Comparison of ENCODE assay signal across 21 cellular contexts in genomic region chr15:54088837-54089236, GRCh38.
A peak's percentile ranks its signal among the peaks of the same experiment; 100 is the strongest.
DNase-seq lines count a peak whose midpoint lies in the region; ATAC-seq, FAIRE-seq and TF ChIP-seq lines count a peak whose summit lies in the region.
"Had no signal": no experiment of that assay in that cellular context is flagged by ENCODE, and none has a peak within 500 bp of the region (broad histone marks: within the 10 kb centered on the region; RNA-seq: fewer than 3 reads in every experiment).

No MANE protein-coding gene starts in this region.

- H3K4me3 ChIP-seq in GM12878 (no peak overlapping the region), psoas muscle (no peak overlapping the region)
- H3K4me3 ChIP-seq: A549; BLaER1 treated with 17β-estradiol and CSF1 and Interleukin-3, amounts not matched to agents 10 nM and 100 nM had no signal

- WGBS in GM12878 (ENCODE audit: insufficient coverage, insufficient replicate concordance, low lambda C conversion rate, missing lambda C conversion rate) = 4% methylated on average over 2 of the region's 2 CpGs
- WGBS in psoas muscle, 3 donors = 54 to 67% (median 55%) methylated on average over 2 of the region's 2 CpGs

- no peak overlapping the region for H3K27ac Mint-ChIP-seq in stimulated activated memory B cell treated with anti-CD40 and anti-IgM and Interleukin-4, amounts not matched to agents 10 μg/mL and 1 μg/mL and 100 μg/mL, for 72 hours
- H3K27ac Mint-ChIP-seq in nephron progenitor cell = no peak overlapping the region
- H3K27ac Mint-ChIP-seq: B cell; CD4-positive, alpha-beta T cell; CD8-positive, alpha-beta T cell had no signal

- H3K27me3 ChIP-seq in GM12878 (replicated peaks in 1 of 2; ENCODE audit: control insufficient read depth in 2 of 2, insufficient read depth in 2 of 2, low read length in 1 of 2) = no peaks in the 10 kb centered on the region
- H3K27me3 ChIP-seq in psoas muscle (ENCODE audit: insufficient read depth in 3 of 3, low read length in 2 of 3) = no peaks in the 10 kb centered on the region
- H3K27me3 ChIP-seq: BLaER1 treated with 17β-estradiol and CSF1 and Interleukin-3, amounts not matched to agents 10 nM and 100 nM had no signal

- no peaks in the 10 kb centered on the region for H3K36me3 ChIP-seq in GM12878 (ENCODE audit: control insufficient read depth in 2 of 2, insufficient read depth in 2 of 2, low read length in 1 of 2)
- no peaks in the 10 kb centered on the region for H3K36me3 ChIP-seq in psoas muscle (ENCODE audit: insufficient read depth in 1 of 2, low read depth in 1 of 2)
- H3K36me3 ChIP-seq: BLaER1 treated with 17β-estradiol and CSF1 and Interleukin-3, amounts not matched to agents 10 nM and 100 nM had no signal

- TF ChIP-seq RAD21 in GM12878 (IDR thresholded peaks at IDR 0.05; ENCODE audit: insufficient read depth, low read depth, low read length) = no peak

- POLR2A ChIA-PET in GM12878 (lab: Charles Lee) = interaction anchor here (0.6 to 2.3 kb wide), 2 partner anchors 10 to 13 kb away, joined by 3 to 9 read pairs; no protein-coding TSS in a partner anchor

- SMC1A ChIA-PET in GM12878 (lab: Charles Lee; ENCODE audit: uncharacterized antibody, unreplicated experiment) = interaction anchor here (1.9 to 15.1 kb wide), 3 partner anchors 9 to 109 kb away, joined by 7 to 164 read pairs (median 9); no protein-coding TSS in a partner anchor

- H3K36me3 Mint-ChIP-seq in stimulated activated memory B cell treated with anti-CD40 and anti-IgM and Interleukin-4, amounts not matched to agents 10 μg/mL and 1 μg/mL and 100 μg/mL, for 72 hours = no peaks in the 10 kb centered on the region
- no peaks in the 10 kb centered on the region for H3K36me3 Mint-ChIP-seq in nephron progenitor cell (ENCODE audit: low read depth)
- H3K36me3 Mint-ChIP-seq: CD8-positive, alpha-beta T cell had no signal

- no peaks in the 10 kb centered on the region for H3K9me3 Mint-ChIP-seq in stimulated activated memory B cell treated with anti-CD40 and anti-IgM and Interleukin-4, amounts not matched to agents 10 μg/mL and 1 μg/mL and 100 μg/mL, for 72 hours
- H3K9me3 Mint-ChIP-seq in nephron progenitor cell = no peaks in the 10 kb centered on the region
- H3K9me3 Mint-ChIP-seq: CD4-positive, alpha-beta T cell; CD8-positive, alpha-beta T cell had no signal

- no peaks in the 10 kb centered on the region for H3K79me2 ChIP-seq in GM12878 (ENCODE audit: control insufficient read depth, insufficient read depth, low read length)

- RAD21 ChIA-PET in GM12878 (lab: Charles Lee; ENCODE audit: unreplicated experiment) = interaction anchor here (1.2 to 11.1 kb wide), 6 partner anchors 11 to 494 kb away, joined by 4 to 122 read pairs (median 6); no protein-coding TSS in a partner anchor

- peak; percentile 11; the same call in 1 of the 3 replicates for ATAC-seq in GM12878
- peak in 3 of 4 donors; percentile 64 to 85 (median 75) for ATAC-seq in psoas muscle
- peak; percentile 31 for ATAC-seq in stimulated activated memory B cell treated with anti-CD40 and anti-IgM and Interleukin-4, amounts not matched to agents 10 μg/mL and 1 μg/mL and 100 μg/mL, for 72 hours
- ATAC-seq: A549; CD8-positive, alpha-beta T cell had no signal

- H4K20me1 ChIP-seq in GM12878 (ENCODE audit: control insufficient read depth, insufficient read depth) = no peaks in the 10 kb centered on the region
- H4K20me1 ChIP-seq: BLaER1 treated with 17β-estradiol and CSF1 and Interleukin-3, amounts not matched to agents 10 nM and 100 nM had no signal

- DNase-seq in GM12878 (ENCODE audit: low read depth, low spot score) (no peak), psoas muscle (no peak), H4 (ENCODE audit: low spot score) (no peak), nephron progenitor cell (no peak)
- DNase-seq: AML-193; Caco-2; Calu3; CD4-positive, alpha-beta T cell; CD8-positive, alpha-beta T cell; DMS79 treated with DMSO at 0.1 percent for 48 hours; GF-D8 had no signal

- H3K4me1 Mint-ChIP-seq in stimulated activated memory B cell treated with anti-CD40 and anti-IgM and Interleukin-4, amounts not matched to agents 10 μg/mL and 1 μg/mL and 100 μg/mL, for 72 hours = no peaks in the 10 kb centered on the region
- H3K4me1 Mint-ChIP-seq in nephron progenitor cell = no peaks in the 10 kb centered on the region
- H3K4me1 Mint-ChIP-seq: B cell had no signal

- no peak overlapping the region for H3K4me3 Mint-ChIP-seq in stimulated activated memory B cell treated with anti-CD40 and anti-IgM and Interleukin-4, amounts not matched to agents 10 μg/mL and 1 μg/mL and 100 μg/mL, for 72 hours
- H3K4me3 Mint-ChIP-seq in nephron progenitor cell = no peak overlapping the region
- H3K4me3 Mint-ChIP-seq: B cell; CD4-positive, alpha-beta T cell; CD8-positive, alpha-beta T cell had no signal

- CTCF ChIA-PET in GM12878 (lab: Yijun Ruan, JAX) = no interaction called here

- no peak for TF ChIP-seq POLR2A in GM12878 (IDR thresholded peaks at IDR 0.05; ENCODE audit: low read depth, low read length)

- H3K4me1 ChIP-seq in GM12878 (ENCODE audit: control insufficient read depth, insufficient read depth, low read length) = no peaks in the 10 kb centered on the region
- H3K4me1 ChIP-seq in psoas muscle = no peaks in the 10 kb centered on the region
- H3K4me1 ChIP-seq: A549; BLaER1 treated with 17β-estradiol and CSF1 and Interleukin-3, amounts not matched to agents 10 nM and 100 nM; Caco-2 had no signal

- H2AFZ ChIP-seq in GM12878 (ENCODE audit: control insufficient read depth, low read depth, low read length) = no peak overlapping the region

- no peak for TF ChIP-seq EP300 in GM12878 (IDR thresholded peaks at IDR 0.05; ENCODE audit: borderline replicate concordance in 1 of 2, control insufficient read depth in 1 of 2, low read depth in 2 of 2, low read length in 2 of 2)

- no peak for TF ChIP-seq CTCF in GM12878 (IDR thresholded peaks at IDR 0.05 in 2 of 3, conservative IDR thresholded peaks at IDR 0.05 in 1 of 3; ENCODE audit: control insufficient read depth in 2 of 3, extremely low read depth in 1 of 3, insufficient read depth in 1 of 3, low read depth in 3 of 3, low read length in 3 of 3)
- TF ChIP-seq CTCF in psoas muscle (IDR thresholded peaks at IDR 0.05) = no peak
- no peak for TF ChIP-seq CTCF in nephron progenitor cell (IDR thresholded peaks at IDR 0.05)

- H3K9ac ChIP-seq in GM12878 (ENCODE audit: control insufficient read depth, insufficient read depth, low read length) = no peak overlapping the region
- H3K9ac ChIP-seq: BLaER1 treated with 17β-estradiol and CSF1 and Interleukin-3, amounts not matched to agents 10 nM and 100 nM had no signal

- H3K27ac ChIP-seq in GM12878 (ENCODE audit: control insufficient read depth, insufficient read depth) (no peak overlapping the region), psoas muscle (no peak overlapping the region)
- H3K27ac ChIP-seq: 22Rv1; A549; BLaER1 treated with 17β-estradiol and CSF1 and Interleukin-3, amounts not matched to agents 10 nM and 100 nM; C4-2B had no signal

- no peak overlapping the region for H3K4me2 ChIP-seq in GM12878 (ENCODE audit: control insufficient read depth, insufficient read depth)
- H3K4me2 ChIP-seq: A549; BLaER1 treated with 17β-estradiol and CSF1 and Interleukin-3, amounts not matched to agents 10 nM and 100 nM had no signal

- BruUV-seq in GM12878 (replicated peaks; lab: Mats Ljungman, UMichigan) = no TSS peak

- in situ Hi-C loops in GM12878 (cut with MboI) = no loop called here

- intact Hi-C loops in GM12878 (cut with micrococcal nuclease; ENCODE audit: unreplicated experiment) (loop anchor here (10.0 kb wide), 1 partner anchor 496 kb away; no protein-coding TSS in a partner anchor), psoas muscle (cut with DNase I) (no loop called here)

- no peak for FAIRE-seq in GM12878 (lab: Jason Lieb, UNC)
- FAIRE-seq: A549, D721Med, G401.6, GM12892, GM18507 had no signal

- H3K27me3 Mint-ChIP-seq in stimulated activated memory B cell treated with anti-CD40 and anti-IgM and Interleukin-4, amounts not matched to agents 10 μg/mL and 1 μg/mL and 100 μg/mL, for 72 hours = no peaks in the 10 kb centered on the region
- peaks cover 4% of the 10 kb centered on the region for H3K27me3 Mint-ChIP-seq in nephron progenitor cell (ENCODE audit: low read depth, poor library complexity)
- H3K27me3 Mint-ChIP-seq: B cell had no signal

- H3K9me3 ChIP-seq in GM12878 (replicated peaks; ENCODE audit: control insufficient read depth, insufficient read depth, low read length) (no peaks in the 10 kb centered on the region), psoas muscle (no peaks in the 10 kb centered on the region)
- H3K9me3 ChIP-seq: A549; BLaER1 treated with 17β-estradiol and CSF1 and Interleukin-3, amounts not matched to agents 10 nM and 100 nM; Caco-2 had no signal

TF ChIP-seq in GM12878, 131 proteins besides CTCF, POLR2A, EP300 and RAD21:
- TF ChIP-seq ASH2L (IDR thresholded peaks at IDR 0.05; ENCODE audit: borderline replicate concordance, low read depth) = no peak
- TF ChIP-seq FOXK2 (IDR thresholded peaks at IDR 0.05) = no peak
- TF ChIP-seq RCOR1 (conservative IDR thresholded peaks at IDR 0.05; ENCODE audit: low read depth, low read length) = no peak
- TF ChIP-seq ZNF622 (IDR thresholded peaks at IDR 0.05) = no peak
- TF ChIP-seq CBX5 (IDR thresholded peaks at IDR 0.05; ENCODE audit: low read depth) = no peak
- TF ChIP-seq, protein P1, sequence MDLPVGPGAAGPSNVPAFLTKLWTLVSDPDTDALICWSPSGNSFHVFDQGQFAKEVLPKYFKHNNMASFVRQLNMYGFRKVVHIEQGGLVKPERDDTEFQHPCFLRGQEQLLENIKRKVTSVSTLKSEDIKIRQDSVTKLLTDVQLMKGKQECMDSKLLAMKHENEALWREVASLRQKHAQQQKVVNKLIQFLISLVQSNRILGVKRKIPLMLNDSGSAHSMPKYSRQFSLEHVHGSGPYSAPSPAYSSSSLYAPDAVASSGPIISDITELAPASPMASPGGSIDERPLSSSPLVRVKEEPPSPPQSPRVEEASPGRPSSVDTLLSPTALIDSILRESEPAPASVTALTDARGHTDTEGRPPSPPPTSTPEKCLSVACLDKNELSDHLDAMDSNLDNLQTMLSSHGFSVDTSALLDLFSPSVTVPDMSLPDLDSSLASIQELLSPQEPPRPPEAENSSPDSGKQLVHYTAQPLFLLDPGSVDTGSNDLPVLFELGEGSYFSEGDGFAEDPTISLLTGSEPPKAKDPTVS (IDR thresholded peaks at IDR 0.05; ENCODE audit: low read depth, low read length) = no peak
- TF ChIP-seq CHD1 (IDR thresholded peaks at IDR 0.05; ENCODE audit: low read depth, low read length) = no peak
- TF ChIP-seq TAF1 (IDR thresholded peaks at IDR 0.05; ENCODE audit: borderline replicate concordance, low read depth, low read length) = no peak
- no peak for TF ChIP-seq CREM (IDR thresholded peaks at IDR 0.05; ENCODE audit: low read depth)

Comparison
In these comparisons a context has a peak if more than half of its experiments do, and no peak if none do; other contexts are left out.
1. ATAC-seq: peak in every context shown above with its lines; median percentile 75 in psoas muscle; 31 in stimulated activated memory B cell treated with anti-CD40 and anti-IgM and Interleukin-4, amounts not matched to agents 10 μg/mL and 1 μg/mL and 100 μg/mL, for 72 hours; 11 in GM12878.